In genomic region chr1:89994805-89995594, GRCh38 we compare ENCODE assay signal across 8 cellular contexts. TPM values are rescaled to one million over a fixed set of nuclear protein-coding genes. Genes with fewer than 3 reads are reported as not detected.
DNase-seq lines count a peak whose midpoint lies in the region; ATAC-seq and TF ChIP-seq lines count a peak whose summit lies in the region.

ZNF326 (plus strand) TSS chr1:89995110; CDS start chr1:89995258, 148 bp downstream.

- no peaks in the 10 kb centered on the region for H3K27me3 ChIP-seq in kidney epithelial cell (ENCODE audit: control insufficient read depth, insufficient read depth, low read length)

- peak; percentile 96 for ATAC-seq in GM19043 (IDR thresholded peaks at IDR 0.05; ENCODE audit: low read depth, unreplicated experiment)
- peak; percentile 84 for ATAC-seq in HG03378 (IDR thresholded peaks at IDR 0.05; ENCODE audit: unreplicated experiment)

- TF ChIP-seq CTCF in kidney epithelial cell (IDR thresholded peaks at IDR 0.05; ENCODE audit: insufficient read depth, low read length, poor library complexity, severe bottlenecking) = no peak

- H3K36me3 ChIP-seq in kidney epithelial cell (ENCODE audit: control insufficient read depth, insufficient read depth, low read length) = no peaks in the 10 kb centered on the region

- peak within 1 kb of the TSS; percentile 80 for H3K4me3 ChIP-seq in kidney epithelial cell (ENCODE audit: low read depth, low read length)

- DNase-seq in AML-193 (lab: John Stamatoyannopoulos, UW) (peak; percentile 88), NCI-H510A (lab: John Stamatoyannopoulos, UW) (peak; percentile 99), cerebellum (ENCODE audit: low spot score) (peak; percentile 99), kidney epithelial cell (ENCODE audit: low read depth) (peak; percentile 86)
- peak; percentile 86 for DNase-seq in activated CD4-positive, alpha-beta T cell treated with anti-CD3 and anti-CD28 coated beads for 1 hour
- DNase-seq in stimulated activated CD4-positive, alpha-beta T cell treated with anti-CD3 and anti-CD28 coated beads, Interleukin-15, amount 100 ng/mL, for 48 hours (ENCODE audit: low read depth in 2 of 2) = peak; percentile 90 to 94

RNA-seq across cellular contexts. Expression of gene ZNF326, which starts in this region (rescaled TPM):
- total RNA-seq in cerebellum (62.9 TPM), kidney epithelial cell (9.5 and 12.8 TPM in 2 replicates)

Comparison
In these comparisons a context has a peak if more than half of its experiments do, and no peak if none do; other contexts are left out.
1. Peak in every context shown above with its lines: DNase-seq, ATAC-seq and H3K4me3 ChIP-seq.